ENCODE assay signal across 20 cellular contexts in the genomic region with DNA sequence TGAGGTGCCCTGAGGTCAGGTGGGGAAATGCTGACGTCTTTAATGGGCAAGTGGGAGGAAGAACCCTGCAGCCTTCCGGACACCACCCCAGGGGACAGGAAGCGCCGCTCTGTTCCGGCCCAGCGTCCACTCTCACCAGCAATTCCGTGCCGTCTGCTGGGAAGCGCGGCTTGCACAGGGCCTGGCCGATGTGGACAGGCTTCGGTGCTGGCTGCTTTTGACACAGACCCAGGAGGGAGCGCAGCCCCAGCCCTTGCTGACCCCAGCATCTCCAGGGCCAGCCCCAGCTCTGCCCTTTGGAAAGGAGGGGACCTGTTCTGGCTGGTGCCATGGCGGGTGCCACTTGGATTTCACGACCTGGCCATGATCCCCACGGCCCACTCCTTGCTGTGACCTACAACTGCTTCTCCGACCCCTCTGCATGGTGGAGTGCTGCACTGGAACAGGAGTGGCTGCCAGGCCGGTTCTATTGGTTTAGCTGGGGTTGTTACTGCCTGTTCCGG.
A peak's percentile ranks its signal among the peaks of the same experiment; 100 is the strongest.
DNase-seq lines count a peak whose midpoint lies in the region; ATAC-seq and TF ChIP-seq lines count a peak whose summit lies in the region.
"Had no signal": no experiment of that assay in that cellular context is flagged by ENCODE, and none has a peak within 500 bp of the region (broad histone marks: within the 10 kb centered on the region; RNA-seq: fewer than 3 reads in every experiment).

No MANE protein-coding gene starts in this region.

- H3K36me3 ChIP-seq in gastroesophageal sphincter (no peaks in the 10 kb centered on the region), lung (ENCODE audit: control insufficient read depth in 2 of 2, insufficient read depth in 2 of 2, low read length in 2 of 2) (no peaks in the 10 kb centered on the region), suprapubic skin (no peaks in the 10 kb centered on the region), Karpas-422 (ENCODE audit: insufficient read depth, low read length) (no peaks in the 10 kb centered on the region), HAP-1 (replicated peaks) (no peaks in the 10 kb centered on the region)
- H3K36me3 ChIP-seq: neutrophil had no signal

- DNase-seq in caudate nucleus (lab: John Stamatoyannopoulos, UW) (no peak), lung (ENCODE audit: low spot score) (no peak), suprapubic skin (ENCODE audit: low spot score in 2 of 2) (peak; percentile 51 to 67), inferior parietal cortex (ENCODE audit: extremely low spot score) (no peak), Karpas-422 (no peak), HAP-1 (ENCODE audit: low spot score in 2 of 2) (no peak)
- DNase-seq: activated CD4-positive, alpha-beta memory T cell treated with anti-CD3 and anti-CD28 coated beads, Interleukin-2, amount 10 ng/mL, durations not matched to agents 7 days and 5 days; activated CD8-positive, alpha-beta memory T cell treated with anti-CD3 and anti-CD28 coated beads, Interleukin-2, amount 50 U/mL, for 48 hours; activated naive CD4-positive, alpha-beta T cell treated with anti-CD3 and anti-CD28 coated beads, Interleukin-2, amount 10 ng/mL, durations not matched to agents 7 days and 5 days; amniotic stem cell; GOT3; mesenchymal stem cell; NCI-H1092 treated with DMSO at 0.1 percent for 48 hours; NCI-H1930; NCI-H69; stimulated activated CD4-positive, alpha-beta T cell treated with anti-CD3 and anti-CD28 coated beads, Interleukin-2, amount 100 ng/mL, for 24 hours had no signal

- TF ChIP-seq EP300 in gastroesophageal sphincter (IDR thresholded peaks at IDR 0.05) (no peak), suprapubic skin (IDR thresholded peaks at IDR 0.05) (no peak)

- TF ChIP-seq POLR2A in gastroesophageal sphincter (IDR thresholded peaks at IDR 0.05): no peak
- no peak for TF ChIP-seq POLR2A in suprapubic skin (IDR thresholded peaks at IDR 0.05)

- peaks cover 0 to 20% (median 7%) of the 10 kb centered on the region in 3 donors for H3K4me1 ChIP-seq in gastroesophageal sphincter
- H3K4me1 ChIP-seq in lung (ENCODE audit: control insufficient read depth in 2 of 2, insufficient read depth in 2 of 2, low read length in 2 of 2): peaks cover 0 to 3% of the 10 kb centered on the region in 2 donors
- peaks cover 11% of the 10 kb centered on the region for H3K4me1 ChIP-seq in suprapubic skin
- no peaks in the 10 kb centered on the region for H3K4me1 ChIP-seq in Karpas-422 (ENCODE audit: low read length)
- H3K4me1 ChIP-seq in HAP-1: no peaks in the 10 kb centered on the region

- in situ Hi-C loops in HAP-1 (cut with MboI; ENCODE audit: low sequenced_read_pairs): no loop called here

- H3K27ac ChIP-seq in caudate nucleus (ENCODE audit: low read depth, low read length) (peak overlapping the region; percentile 36), gastroesophageal sphincter (peak overlapping the region in 1 of 4 donors; percentile 29), lung (ENCODE audit: low read depth in 1 of 2, low read length in 1 of 2) (peak overlapping the region in 1 of 2 donors; percentile 85), suprapubic skin (no peak overlapping the region), Karpas-422 (ENCODE audit: low read length) (no peak overlapping the region)
- H3K27ac ChIP-seq: neutrophil had no signal

- H2AFZ ChIP-seq in Karpas-422 (ENCODE audit: low read length): no peak overlapping the region

- H3K9me2 ChIP-seq in Karpas-422 (replicated peaks; ENCODE audit: insufficient read depth, low read length): no peaks in the 10 kb centered on the region

- no peaks in the 10 kb centered on the region for H3K79me2 ChIP-seq in Karpas-422 (ENCODE audit: low read length)

- H4K20me1 ChIP-seq in Karpas-422 (ENCODE audit: insufficient read depth, low read depth, low read length): no peaks in the 10 kb centered on the region

- H3K4me2 ChIP-seq in Karpas-422 (ENCODE audit: low read depth, low read length, poor library complexity, severe bottlenecking): no peak overlapping the region
- H3K4me2 ChIP-seq: smooth muscle cell had no signal

- TF ChIP-seq CTCF in gastroesophageal sphincter (IDR thresholded peaks at IDR 0.05): no peak
- TF ChIP-seq CTCF in lung (IDR thresholded peaks at IDR 0.05; ENCODE audit: control extremely low read depth, extremely low read depth): no peak
- TF ChIP-seq CTCF in suprapubic skin (IDR thresholded peaks at IDR 0.05): no peak

- no peaks in the 10 kb centered on the region for H3K9me3 ChIP-seq in gastroesophageal sphincter
- peaks cover 0 to 2% of the 10 kb centered on the region in 2 donors for H3K9me3 ChIP-seq in lung (ENCODE audit: control insufficient read depth in 2 of 2, insufficient read depth in 1 of 2, low read length in 1 of 2)
- H3K9me3 ChIP-seq in suprapubic skin: no peaks in the 10 kb centered on the region
- no peaks in the 10 kb centered on the region; the same call in 1 of the 2 replicates for H3K9me3 ChIP-seq in Karpas-422 (ENCODE audit: low read length)
- no peaks in the 10 kb centered on the region for H3K9me3 ChIP-seq in HAP-1

- 83 to 100% methylated on average over 1 to 9 of the region's 19 CpGs for WGBS in gastroesophageal sphincter (ENCODE audit: low coverage in 1 of 2), 2 donors
- 66 to 84% methylated on average over 19 of the region's 19 CpGs for WGBS in lung, 2 donors
- WGBS in suprapubic skin: 83% methylated on average over 8 of the region's 19 CpGs

- ATAC-seq in gastroesophageal sphincter (peak; percentile 37), lung (ENCODE audit: insufficient read depth, low FRiP score) (no peak), HG02973 (IDR thresholded peaks at IDR 0.05; ENCODE audit: unreplicated experiment) (no peak)

- no peak overlapping the region for H3K9ac ChIP-seq in Karpas-422 (ENCODE audit: low read length)

- H3K4me3 ChIP-seq in gastroesophageal sphincter (peak overlapping the region in 1 of 2 donors; percentile 18), lung (peak overlapping the region; percentile 46), suprapubic skin (no peak overlapping the region), Karpas-422 (ENCODE audit: low read length) (no peak overlapping the region), HAP-1 (no peak overlapping the region)
- H3K4me3 ChIP-seq: smooth muscle cell had no signal

- H3K27me3 ChIP-seq in gastroesophageal sphincter (no peaks in the 10 kb centered on the region), lung (ENCODE audit: control insufficient read depth, insufficient read depth) (no peaks in the 10 kb centered on the region), suprapubic skin (peaks cover 14% of the 10 kb centered on the region), Karpas-422 (ENCODE audit: low read length) (no peaks in the 10 kb centered on the region), HAP-1 (ENCODE audit: low read depth) (no peaks in the 10 kb centered on the region)
- H3K27me3 ChIP-seq: neutrophil had no signal

Comparison
In these comparisons a context has a peak if more than half of its experiments do, and no peak if none do; other contexts are left out.
1. DNase-seq: peak in suprapubic skin (2 of 2); none in caudate nucleus (0 of 61), lung (single experiment), inferior parietal cortex (single experiment), Karpas-422 (single experiment) and HAP-1 (0 of 2).